Comparison of ENCODE assay signal across 8 cellular contexts in the genomic region with DNA sequence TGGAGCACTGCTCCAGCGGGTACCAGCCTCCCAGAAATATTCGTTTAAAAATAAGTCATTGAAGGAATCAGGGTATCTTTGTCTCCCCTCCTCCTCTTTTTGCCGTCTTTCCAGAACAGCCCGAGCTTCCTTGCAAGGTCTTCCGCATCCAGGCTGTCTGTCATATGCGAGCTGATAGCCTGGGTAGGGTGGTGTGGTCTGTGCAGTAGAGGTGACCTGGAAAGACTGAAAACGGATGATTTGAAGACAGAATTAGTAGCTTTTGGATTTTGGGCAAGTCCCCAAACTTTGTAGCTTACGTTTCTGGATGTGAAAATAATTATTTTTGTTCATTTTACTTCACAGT. TPM values are rescaled to one million over a fixed set of nuclear protein-coding genes. Genes with fewer than 3 reads are reported as not detected.
DNase-seq lines count a peak whose midpoint lies in the region; ATAC-seq, FAIRE-seq and TF ChIP-seq lines count a peak whose summit lies in the region.

No MANE protein-coding gene starts in this region.

- H3F3A ChIP-seq in OCI-LY1 (ENCODE audit: insufficient read depth, low read length): no peaks in the 10 kb centered on the region

- peaks cover 5 to 40% (median 21%) of the 10 kb centered on the region in 7 donors for H3K4me1 Mint-ChIP-seq in naive thymus-derived CD4-positive, alpha-beta T cell

- POLR2A ChIA-PET in AG04450 (lab: Yijun Ruan, JAX): no interaction called here
- POLR2A ChIA-PET in naive thymus-derived CD4-positive, alpha-beta T cell (lab: Charles Lee): interaction anchor here (0.6 to 2.6 kb wide), 7 partner anchors 9 to 1353 kb away, joined by 3 to 14 read pairs (median 8); a partner anchor contains a TSS

- peaks cover 31% of the 10 kb centered on the region for H3K4me1 ChIP-seq in OCI-LY1 (ENCODE audit: insufficient read depth, low read length, severe bottlenecking)
- peaks cover 6% of the 10 kb centered on the region in 2 donors for H3K4me1 ChIP-seq in naive thymus-derived CD4-positive, alpha-beta T cell (ENCODE audit: control insufficient read depth in 2 of 2, insufficient read depth in 2 of 2, low read length in 2 of 2)

- H3K9me3 ChIP-seq in AG04450 (ENCODE audit: control insufficient read depth, insufficient read depth, low read length) (no peaks in the 10 kb centered on the region), OCI-LY1 (ENCODE audit: low read length) (no peaks in the 10 kb centered on the region)
- H3K9me3 ChIP-seq in naive thymus-derived CD4-positive, alpha-beta T cell (ENCODE audit: control insufficient read depth in 2 of 3, low read length in 3 of 3): no peaks in the 10 kb centered on the region

- H2AFZ ChIP-seq in OCI-LY1 (ENCODE audit: low read length): no peak overlapping the region

- no peaks in the 10 kb centered on the region for H3K36me3 ChIP-seq in OCI-LY1 (ENCODE audit: insufficient read depth, low read length)
- H3K36me3 ChIP-seq in naive thymus-derived CD4-positive, alpha-beta T cell (ENCODE audit: control insufficient read depth in 2 of 3, insufficient read depth in 3 of 3, low read length in 3 of 3): peaks cover 0 to 2% (median 0%) of the 10 kb centered on the region in 3 experiments

- ATAC-seq in GM19463 (IDR thresholded peaks at IDR 0.05; ENCODE audit: unreplicated experiment): peak; percentile 5
- no peak for ATAC-seq in naive thymus-derived CD4-positive, alpha-beta T cell

- no peaks in the 10 kb centered on the region for H3K9me2 ChIP-seq in OCI-LY1 (ENCODE audit: low read depth, low read length)

- H3K27me3 Mint-ChIP-seq in naive thymus-derived CD4-positive, alpha-beta T cell: peaks cover 0 to 7% (median 0%) of the 10 kb centered on the region in 5 donors

- FAIRE-seq in urothelium cell line (lab: Jason Lieb, UNC): no peak

- intact Hi-C loops in dorsolateral prefrontal cortex (cut with DNase I): loop anchor here in 1 of 2 donors (10.0 kb wide), 1 partner anchor 772 kb away; a partner anchor contains a TSS
- intact Hi-C loops in naive thymus-derived CD4-positive, alpha-beta T cell (cut with micrococcal nuclease): loop anchor here (1.0 to 10.0 kb wide), 22 partner anchors 85 to 1426 kb away; a partner anchor contains a TSS

- H3K27ac ChIP-seq in AG04450 (ENCODE audit: low read depth, low read length) (no peak overlapping the region), OCI-LY1 (ENCODE audit: low read depth, low read length, poor library complexity, severe bottlenecking) (no peak overlapping the region), dorsolateral prefrontal cortex (peak overlapping the region in 25 of 59 donors; percentile 4 to 86 (median 66))
- peak overlapping the region; percentile 89 for H3K27ac ChIP-seq in naive thymus-derived CD4-positive, alpha-beta T cell (ENCODE audit: low read depth, low read length)

- H3K9me3 Mint-ChIP-seq in naive thymus-derived CD4-positive, alpha-beta T cell: peaks cover 0 to 4% (median 0%) of the 10 kb centered on the region in 11 donors

- H3K4me3 ChIP-seq in AG04450 (ENCODE audit: low read depth, low read length) (peak overlapping the region; percentile 79), OCI-LY1 (ENCODE audit: low read depth, low read length, poor library complexity, severe bottlenecking) (peak overlapping the region; percentile 84), dorsolateral prefrontal cortex (peak overlapping the region; percentile 62 to 96 (median 83))
- H3K4me3 ChIP-seq in naive thymus-derived CD4-positive, alpha-beta T cell (ENCODE audit: low read length): peak overlapping the region; percentile 93

- H3K9ac ChIP-seq in OCI-LY1 (ENCODE audit: low read length): peak overlapping the region; percentile 69

- TF ChIP-seq CTCF in AG04450 (IDR thresholded peaks at IDR 0.05; ENCODE audit: low read depth, low read length) (no peak), OCI-LY1 (IDR thresholded peaks at IDR 0.05; ENCODE audit: low read length) (no peak), dorsolateral prefrontal cortex (IDR thresholded peaks at IDR 0.05 in 54 of 56, conservative IDR thresholded peaks at IDR 0.05 in 2 of 56; ENCODE audit: low read depth in 1 of 56, partially characterized antibody in 56 of 56) (no peak)

- DNase-seq in AG04450 (ENCODE audit: low read depth, low spot score): no peak
- DNase-seq in dorsolateral prefrontal cortex: no peak
- no peak for DNase-seq in naive thymus-derived CD4-positive, alpha-beta T cell
- no peak for DNase-seq in H4 (ENCODE audit: low spot score)
- no peak for DNase-seq in urothelium cell line (ENCODE audit: low spot score)
- no peak for DNase-seq in SKM-1 treated with dmso at 0.1 percent for 144 hours (lab: John Stamatoyannopoulos, UW; ENCODE audit: unreplicated experiment)

- CTCF ChIA-PET in AG04450 (lab: Charles Lee): interaction anchor here (1.1 to 2.3 kb wide), 4 partner anchors 13 to 318 kb away, joined by 5 to 14 read pairs (median 8); no protein-coding TSS in a partner anchor
- CTCF ChIA-PET in naive thymus-derived CD4-positive, alpha-beta T cell (lab: Charles Lee): interaction anchor here (1.1 to 1.6 kb wide), 3 partner anchors 9 to 396 kb away, joined by 3 to 9 read pairs (median 4); a partner anchor contains a TSS

- H3K27ac Mint-ChIP-seq in naive thymus-derived CD4-positive, alpha-beta T cell: peak overlapping the region; percentile 93 to 99 (median 98)

- H3K27me3 ChIP-seq in AG04450 (ENCODE audit: control insufficient read depth, insufficient read depth, low read length) (no peaks in the 10 kb centered on the region), OCI-LY1 (ENCODE audit: insufficient read depth, low read length) (no peaks in the 10 kb centered on the region), dorsolateral prefrontal cortex (no peaks in the 10 kb centered on the region)
- no peaks in the 10 kb centered on the region for H3K27me3 ChIP-seq in naive thymus-derived CD4-positive, alpha-beta T cell (ENCODE audit: control insufficient read depth in 2 of 2, insufficient read depth in 2 of 2, low read length in 2 of 2)

- H3K4me3 Mint-ChIP-seq in naive thymus-derived CD4-positive, alpha-beta T cell: peak overlapping the region; percentile 91 to 99 (median 97)

- peaks cover 20% of the 10 kb centered on the region for H3K79me2 ChIP-seq in OCI-LY1 (ENCODE audit: insufficient read depth, low read length)

- peak overlapping the region; percentile 96 for H3K4me2 ChIP-seq in OCI-LY1 (ENCODE audit: low read length)

- H3K36me3 Mint-ChIP-seq in naive thymus-derived CD4-positive, alpha-beta T cell: no peaks in the 10 kb centered on the region

- no peaks in the 10 kb centered on the region for H4K20me1 ChIP-seq in OCI-LY1 (ENCODE audit: insufficient read depth, low read length)

RNA-seq across cellular contexts. Expression of a gene that starts 0.5 kb away (rescaled TPM):
- 15.2 and 21.8 TPM in 2 replicates for polyA plus RNA-seq in AG04450 (2011; rRNA removed)
- 18.4 and 35.6 TPM in 2 replicates for polyA minus RNA-seq in AG04450 (2011; rRNA and poly(A)+ RNA removed)
- total RNA-seq in dorsolateral prefrontal cortex: 10 to 100 TPM; 37.5 to 82.2 (median 61.8) TPM
- total RNA-seq in naive thymus-derived CD4-positive, alpha-beta T cell: 10 to 100 TPM; 19.8 to 44.2 (median 36.8) TPM
- 10 to 100 TPM; 15.3 to 15.5 TPM for polyA plus RNA-seq in naive thymus-derived CD4-positive, alpha-beta T cell
- total RNA-seq in H4 (2014; rRNA removed; shearing (Covaris generic)): 17.9 and 25.6 TPM in 2 replicates

RNA-seq across cellular contexts. Expression of a gene that starts 6.4 kb away (rescaled TPM):
- polyA plus RNA-seq in AG04450 (2011; rRNA removed): not detected in 2 replicates
- polyA minus RNA-seq in AG04450 (2011; rRNA and poly(A)+ RNA removed): not detected in 2 replicates
- under 1 TPM in 38 of 120 experiments, not detected in 82; 0.21 to 0.88 (median 0.37) TPM for total RNA-seq in dorsolateral prefrontal cortex
- under 1 TPM in 2 of 5 experiments, not detected in 3; 0.29 to 0.32 TPM for total RNA-seq in naive thymus-derived CD4-positive, alpha-beta T cell
- polyA plus RNA-seq in naive thymus-derived CD4-positive, alpha-beta T cell: not detected
- total RNA-seq in H4 (2014; rRNA removed; shearing (Covaris generic)): not detected in 2 replicates
